ENCODE assay signal across 1 cellular context in genomic region chr6:44073612-44074382, GRCh38.
TF ChIP-seq lines count a peak whose summit lies in the region.

No MANE protein-coding gene starts in this region.

TF ChIP-seq in K562, 482 proteins besides CTCF, POLR2A, EP300 and RAD21 (continued from another document and continues in another):
- TF ChIP-seq HINFP (tag; conservative IDR thresholded peaks at IDR 0.05; ENCODE audit: low read depth) (no peak), REST (CRISPR knock-in tag; IDR thresholded peaks at IDR 0.05; ENCODE audit: low read depth) (no peak), MLLT1 (IDR thresholded peaks at IDR 0.05) (peak; percentile 78 to 80), SMC3 (conservative IDR thresholded peaks at IDR 0.05; ENCODE audit: insufficient read depth, low read depth, low read length) (0 out of 2 replicates have a peak, but pooled peaks have one; percentile 18), MTA3 (IDR thresholded peaks at IDR 0.05; ENCODE audit: borderline replicate concordance) (no peak), XRCC3 (IDR thresholded peaks at IDR 0.05) (no peak), MAFK (IDR thresholded peaks at IDR 0.05; ENCODE audit: low read length) (no peak), SRF (CRISPR knock-in tag; IDR thresholded peaks at IDR 0.05) (0 out of 4 replicates have a peak, but pooled peaks of 1 of the 2 experiments have one; percentile 15), ZNF639 (CRISPR knock-in tag; conservative IDR thresholded peaks at IDR 0.05 in 1 of 2, IDR thresholded peaks at IDR 0.05 in 1 of 2) (peak in 1 of 2 experiments; percentile 82; a peak in 2 of 4 replicates), CEBPB (tag; IDR thresholded peaks at IDR 0.05) (no peak), SMARCC2 (IDR thresholded peaks at IDR 0.05; ENCODE audit: low read depth) (no peak), SNAPC5 (CRISPR knock-in tag; IDR thresholded peaks at IDR 0.05) (no peak), TAF9B (IDR thresholded peaks at IDR 0.05; ENCODE audit: partially characterized antibody) (no peak), ZNF347 (CRISPR knock-in tag; IDR thresholded peaks at IDR 0.05; ENCODE audit: low read depth) (no peak), MED1 (CRISPR knock-in tag; IDR thresholded peaks at IDR 0.05; ENCODE audit: borderline replicate concordance) (no peak), RFX7 (CRISPR knock-in tag; IDR thresholded peaks at IDR 0.05) (no peak), SAFB (IDR thresholded peaks at IDR 0.05; ENCODE audit: borderline replicate concordance, low read depth, low read length) (no peak), RNF2 (IDR thresholded peaks at IDR 0.05) (no peak), E4F1 (CRISPR knock-in tag; IDR thresholded peaks at IDR 0.05; ENCODE audit: borderline replicate concordance) (no peak), POU5F1 (IDR thresholded peaks at IDR 0.05; ENCODE audit: borderline replicate concordance, low read depth, low read length, partially characterized antibody) (no peak), FOXA3 (CRISPR knock-in tag; conservative IDR thresholded peaks at IDR 0.05 in 1 of 2, IDR thresholded peaks at IDR 0.05 in 1 of 2) (0 out of 4 replicates have a peak, but pooled peaks of 1 of the 2 experiments have one; percentile 61), CHAMP1 (IDR thresholded peaks at IDR 0.05) (no peak), NCOA1 (IDR thresholded peaks at IDR 0.05; ENCODE audit: low read depth) (peak; percentile 47; the same call in 1 of the 2 replicates), ZNF57 (CRISPR knock-in tag; IDR thresholded peaks at IDR 0.05) (no peak), HDAC2 (IDR thresholded peaks at IDR 0.05) (peak; percentile 21; the same call in 1 of the 2 replicates), SMARCA4 (IDR thresholded peaks at IDR 0.05) (no peak; the same call in 1 of the 2 replicates), NONO (IDR thresholded peaks at IDR 0.05; ENCODE audit: low read depth in 2 of 2, low read length in 1 of 2) (no peak), ZNF740 (CRISPR knock-in tag; IDR thresholded peaks at IDR 0.05) (no peak), ZNF740 (tag; IDR thresholded peaks at IDR 0.05) (no peak), ZNF232 (CRISPR knock-in tag; IDR thresholded peaks at IDR 0.05) (no peak), ZNF668 (CRISPR knock-in tag; IDR thresholded peaks at IDR 0.05) (no peak), CREB3L1 (IDR thresholded peaks at IDR 0.05; ENCODE audit: borderline replicate concordance, low read depth) (no peak; the same call in 1 of the 2 replicates), ZNF165 (CRISPR knock-in tag; IDR thresholded peaks at IDR 0.05; ENCODE audit: borderline replicate concordance) (peak; percentile 19; the same call in 1 of the 2 replicates), BHLHE40 (IDR thresholded peaks at IDR 0.05; ENCODE audit: low read length) (no peak), POLR2G (IDR thresholded peaks at IDR 0.05; ENCODE audit: low read depth, low read length) (peak; percentile 33; the same call in 1 of the 2 replicates), KAT7 (CRISPR knock-in tag; IDR thresholded peaks at IDR 0.05; ENCODE audit: borderline replicate concordance) (no peak), PURB (CRISPR knock-in tag; IDR thresholded peaks at IDR 0.05; ENCODE audit: low read depth) (no peak), ZNF444 (CRISPR knock-in tag; IDR thresholded peaks at IDR 0.05) (no peak), ETV1 (tag; conservative IDR thresholded peaks at IDR 0.05; ENCODE audit: low read depth) (0 out of 2 replicates have a peak, but pooled peaks have one; percentile 23), FOXK2 (conservative IDR thresholded peaks at IDR 0.05 in 1 of 2, IDR thresholded peaks at IDR 0.05 in 1 of 2; ENCODE audit: low read depth in 2 of 2) (no peak), E2F3 (CRISPR knock-in tag; IDR thresholded peaks at IDR 0.05) (no peak), SRSF7 (optimal IDR thresholded peaks at IDR 0.05; ENCODE audit: low read depth, low read length) (no peak), FOXO4 (CRISPR knock-in tag; IDR thresholded peaks at IDR 0.05) (0 out of 2 replicates have a peak, but pooled peaks have one; percentile 5), RBM15 (IDR thresholded peaks at IDR 0.05; ENCODE audit: insufficient read depth, low read length) (no peak), CAMTA2 (CRISPR knock-in tag; conservative IDR thresholded peaks at IDR 0.05) (0 out of 2 replicates have a peak, but pooled peaks have one; percentile 53), ERF (CRISPR knock-in tag; IDR thresholded peaks at IDR 0.05) (0 out of 2 replicates have a peak, but pooled peaks have one; percentile 68)
